35 cellular contexts compared by ENCODE assay signal in the genomic region with DNA sequence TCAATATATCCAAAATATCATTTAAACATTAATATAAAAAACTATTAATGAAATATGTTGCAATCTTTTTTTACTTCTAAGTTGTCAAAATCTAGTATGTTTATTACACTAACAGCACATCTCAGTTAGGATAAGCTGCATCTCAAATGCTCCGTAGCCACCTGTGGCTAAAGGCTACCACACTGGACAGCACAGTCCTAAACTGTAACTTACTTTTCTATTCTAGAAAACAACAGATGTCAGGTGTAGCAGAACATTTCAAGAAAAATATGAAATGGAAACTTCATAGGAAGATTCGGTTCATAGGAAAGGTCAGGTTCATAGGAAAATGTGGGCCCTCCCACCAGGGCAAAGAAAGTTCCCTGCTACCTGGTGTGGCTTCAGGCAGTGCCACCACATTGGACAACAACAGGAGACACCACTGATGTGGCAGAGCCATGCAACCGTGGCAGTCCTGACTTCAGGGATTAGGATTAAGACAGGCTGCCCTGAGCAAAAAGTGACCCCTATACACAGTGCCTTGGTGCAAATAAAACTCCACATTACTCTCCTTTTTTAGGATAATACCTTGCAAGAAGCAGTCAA.
"Had no signal": no experiment of that assay in that cellular context is flagged by ENCODE, and none has a peak within 500 bp of the region (broad histone marks: within the 10 kb centered on the region; RNA-seq: fewer than 3 reads in every experiment).

No MANE protein-coding gene starts in this region.

- H3K9me3 ChIP-seq: MG63 had no signal

- H3K4me3 ChIP-seq: MG63 had no signal

- H3K27me3 ChIP-seq: MG63 had no signal

- H3K9ac ChIP-seq: KMS-11 had no signal

- DNase-seq: Karpas-422, Kasumi-1, MG63, MM.1S, MV-4-11, NCI-H1048, NCI-H1092, NCI-H1092 treated with DMSO at 0.1 percent for 48 hours, NCI-H1105, NCI-H1105 treated with DMSO at 0.1 percent for 48 hours, NCI-H1417, NCI-H1417 treated with DMSO at 0.1 percent for 48 hours, NCI-H1436, NCI-H1436 treated with DMSO at 0.1 percent for 48 hours, NCI-H146, NCI-H1694, NCI-H1694 treated with DMSO at 0.1 percent for 48 hours, NCI-H187, NCI-H187 treated with DMSO at 0.1 percent for 48 hours, NCI-H1930, NCI-H2029, NCI-H2029 treated with DMSO at 0.1 percent for 48 hours, NCI-H2081, NCI-H2081 treated with DMSO at 0.1 percent for 48 hours, NCI-H2107, NCI-H2171, NCI-H2171 treated with DMSO at 0.1 percent for 48 hours, NCI-H2227 treated with DMSO at 0.1 percent for 48 hours, NCI-H226, NCI-H345, NCI-H446, NCI-H446 treated with DMSO at 0.1 percent for 48 hours, NCI-H510A, NCI-H510A treated with DMSO at 0.1 percent for 48 hours had no signal

- H3K4me2 ChIP-seq: KMS-11 had no signal

- H3K36me3 ChIP-seq: MG63 had no signal

- H3K27ac ChIP-seq: KMS-11 had no signal
